ENCODE assay signal across 24 cellular contexts in the genomic region with DNA sequence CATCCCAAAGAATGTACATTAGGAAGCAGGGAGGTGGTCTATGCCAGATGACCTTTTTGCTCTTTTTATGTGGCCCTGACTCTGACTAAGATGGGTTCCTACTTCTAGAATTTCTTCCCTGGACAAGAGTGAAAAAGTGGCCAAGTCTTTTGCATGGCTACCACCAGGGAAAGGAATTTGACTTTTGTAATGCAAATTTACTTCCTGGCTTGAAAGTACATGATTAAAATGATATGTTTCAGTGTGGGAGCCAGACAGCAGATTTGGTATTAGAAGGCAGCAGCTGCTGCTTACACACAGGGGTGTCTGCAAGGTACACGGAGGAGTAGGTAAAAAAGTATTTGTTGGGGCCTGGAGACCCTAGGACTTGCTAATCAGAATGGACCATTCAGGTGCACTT.
"Had no signal": no experiment of that assay in that cellular context is flagged by ENCODE, and none has a peak within 500 bp of the region (broad histone marks: within the 10 kb centered on the region; RNA-seq: fewer than 3 reads in every experiment).

No MANE protein-coding gene starts in this region.

- H3K27ac Mint-ChIP-seq: activated CD4-positive, alpha-beta memory T cell treated with anti-CD3 and anti-CD28 coated beads, Interleukin-2, amount 10 ng/mL, durations not matched to agents 7 days and 5 days; activated CD4-positive, alpha-beta T cell treated with anti-CD3 and anti-CD28 coated beads for 36 hours; activated CD4-positive, alpha-beta T cell treated with anti-CD3 and anti-CD28 coated beads, Interleukin-2, amount 10 ng/mL, durations not matched to agents 7 days and 5 days; activated naive CD4-positive, alpha-beta T cell treated with anti-CD3 and anti-CD28 coated beads, Interleukin-2, amount 10 ng/mL, durations not matched to agents 7 days and 5 days; activated naive CD4-positive, alpha-beta T cell treated with anti-CD3 and anti-CD28 coated beads, Interleukin-2, amount 50 U/mL, for 72 hours; activated naive CD8-positive, alpha-beta T cell treated with anti-CD3 and anti-CD28 coated beads, Interleukin-2, amount 10 ng/mL, durations not matched to agents 7 days and 5 days; activated T-cell treated with anti-CD3 and anti-CD28 coated beads, Interleukin-2, amount 50 U/mL, for 24 hours; activated T-cell treated with anti-CD3 and anti-CD28 coated beads, Interleukin-2, amount 50 U/mL, for 72 hours had no signal

- ATAC-seq: activated CD4-positive, alpha-beta T cell treated with anti-CD3 and anti-CD28 coated beads for 36 hours; activated naive CD4-positive, alpha-beta T cell treated with anti-CD3 and anti-CD28 coated beads, Interleukin-2, amount 50 U/mL, for 72 hours; activated T-cell treated with anti-CD3 and anti-CD28 coated beads, Interleukin-2, amount 50 U/mL, for 72 hours; esophagus mucosa had no signal

- DNase-seq: activated CD4-positive, alpha-beta memory T cell treated with anti-CD3 and anti-CD28 coated beads, Interleukin-2, amount 10 ng/mL, durations not matched to agents 7 days and 5 days; activated CD4-positive, alpha-beta T cell treated with anti-CD3 and anti-CD28 coated beads for 36 hours; activated CD4-positive, alpha-beta T cell treated with anti-CD3 and anti-CD28 coated beads, Interleukin-2, amount 10 ng/mL, durations not matched to agents 7 days and 5 days; activated CD4-positive, alpha-beta T cell treated with anti-CD3 and anti-CD28 coated beads, Interleukin-2, amount 50 U/mL, for 4 hours; activated CD4-positive, CD25-positive, alpha-beta regulatory T cell; activated CD4-positive, CD25-positive, alpha-beta regulatory T cell treated with anti-CD3 and anti-CD28 coated beads, Interleukin-2, amount 50 U/mL, for 72 hours; activated CD8-positive, alpha-beta memory T cell treated with anti-CD3 and anti-CD28 coated beads, Interleukin-2, amount 50 U/mL, for 48 hours; activated gamma-delta T cell; activated naive CD4-positive, alpha-beta T cell; activated naive CD4-positive, alpha-beta T cell treated with anti-CD3 and anti-CD28 coated beads, Interleukin-2, amount 10 ng/mL, durations not matched to agents 7 days and 5 days; activated naive CD8-positive, alpha-beta T cell treated with anti-CD3 and anti-CD28 coated beads, Interleukin-2, amount 10 ng/mL, durations not matched to agents 7 days and 5 days; activated T-cell treated with anti-CD3 and anti-CD28 coated beads for 4 hours; activated T-cell treated with anti-CD3 and anti-CD28 coated beads, Interleukin-2, amount 50 U/mL, for 24 hours; activated T-cell treated with anti-CD3 and anti-CD28 coated beads, Interleukin-2, amount 50 U/mL, for 72 hours; caudate nucleus; cortex of kidney; dermis blood vessel endothelial cell; effector CD8-positive, alpha-beta T cell; foreskin fibroblast; hypothalamus; T-helper 2 cell had no signal

- H3K4me1 Mint-ChIP-seq: activated CD4-positive, alpha-beta T cell treated with anti-CD3 and anti-CD28 coated beads for 36 hours; activated CD4-positive, alpha-beta T cell treated with anti-CD3 and anti-CD28 coated beads, Interleukin-2, amount 10 ng/mL, durations not matched to agents 7 days and 5 days; activated naive CD4-positive, alpha-beta T cell treated with anti-CD3 and anti-CD28 coated beads, Interleukin-2, amount 10 ng/mL, durations not matched to agents 7 days and 5 days; activated naive CD8-positive, alpha-beta T cell treated with anti-CD3 and anti-CD28 coated beads, Interleukin-2, amount 10 ng/mL, durations not matched to agents 7 days and 5 days had no signal

- H3K27ac ChIP-seq: ascending aorta had no signal

- H3K36me3 ChIP-seq: ascending aorta had no signal

- H3K36me3 Mint-ChIP-seq: activated naive CD4-positive, alpha-beta T cell treated with anti-CD3 and anti-CD28 coated beads, Interleukin-2, amount 10 ng/mL, durations not matched to agents 7 days and 5 days; activated naive CD8-positive, alpha-beta T cell treated with anti-CD3 and anti-CD28 coated beads, Interleukin-2, amount 10 ng/mL, durations not matched to agents 7 days and 5 days had no signal

- H3K9me3 Mint-ChIP-seq: activated CD4-positive, alpha-beta memory T cell treated with anti-CD3 and anti-CD28 coated beads, Interleukin-2, amount 10 ng/mL, durations not matched to agents 7 days and 5 days; activated CD4-positive, alpha-beta T cell treated with anti-CD3 and anti-CD28 coated beads, Interleukin-2, amount 10 ng/mL, durations not matched to agents 7 days and 5 days; activated naive CD4-positive, alpha-beta T cell treated with anti-CD3 and anti-CD28 coated beads, Interleukin-2, amount 10 ng/mL, durations not matched to agents 7 days and 5 days; activated naive CD8-positive, alpha-beta T cell treated with anti-CD3 and anti-CD28 coated beads, Interleukin-2, amount 10 ng/mL, durations not matched to agents 7 days and 5 days had no signal

- H3K4me3 Mint-ChIP-seq: activated CD4-positive, alpha-beta memory T cell treated with anti-CD3 and anti-CD28 coated beads, Interleukin-2, amount 10 ng/mL, durations not matched to agents 7 days and 5 days; activated CD4-positive, alpha-beta T cell treated with anti-CD3 and anti-CD28 coated beads for 36 hours; activated CD4-positive, alpha-beta T cell treated with anti-CD3 and anti-CD28 coated beads, Interleukin-2, amount 10 ng/mL, durations not matched to agents 7 days and 5 days; activated naive CD4-positive, alpha-beta T cell treated with anti-CD3 and anti-CD28 coated beads, Interleukin-2, amount 10 ng/mL, durations not matched to agents 7 days and 5 days; activated naive CD8-positive, alpha-beta T cell treated with anti-CD3 and anti-CD28 coated beads, Interleukin-2, amount 10 ng/mL, durations not matched to agents 7 days and 5 days; activated T-cell treated with anti-CD3 and anti-CD28 coated beads, Interleukin-2, amount 50 U/mL, for 24 hours; activated T-cell treated with anti-CD3 and anti-CD28 coated beads, Interleukin-2, amount 50 U/mL, for 72 hours had no signal

- H3K4me1 ChIP-seq: ascending aorta had no signal

- H3K27me3 ChIP-seq: ascending aorta had no signal

- H3K9me3 ChIP-seq: ascending aorta had no signal

- H3K4me3 ChIP-seq: ascending aorta had no signal
